9 cellular contexts compared by ENCODE assay signal in genomic region chr3:14816359-14816758, GRCh38. TPM values are rescaled to one million over a fixed set of nuclear protein-coding genes. Genes with fewer than 3 reads are reported as not detected.
"Had no signal": no experiment of that assay in that cellular context is flagged by ENCODE, and none has a peak within 500 bp of the region (broad histone marks: within the 10 kb centered on the region; RNA-seq: fewer than 3 reads in every experiment).

No MANE protein-coding gene starts in this region.

- H3K36me3 Mint-ChIP-seq: IgD-negative memory B cell had no signal

- H3K27ac Mint-ChIP-seq: IgD-negative memory B cell had no signal

- DNase-seq: IMR-90, KBM-7, KG1 had no signal

- H3K9ac ChIP-seq: KMS-11 had no signal

- H3K4me2 ChIP-seq: KMS-11 had no signal

- FAIRE-seq: HTR-8/SVneo had no signal

- H3K4me3 Mint-ChIP-seq: IgD-negative memory B cell had no signal

- H3K27ac ChIP-seq: HL-60, KMS-11 had no signal

RNA-seq across cellular contexts. Expression of gene FGD5, which starts 2.4 kb away (rescaled TPM):
- total RNA-seq: HT-29, HT1080, IMR-90 had no signal
- polyA plus RNA-seq: IgD-negative memory B cell, IMR-90 had no signal
